In genomic region chr20:21698494-21699215, GRCh38 we compare ENCODE assay signal across 1 cellular context.
TF ChIP-seq lines count a peak whose summit lies in the region.

No MANE protein-coding gene starts in this region.

TF ChIP-seq in H1, 55 proteins besides CTCF, POLR2A, EP300 and RAD21 (continued from another document):
- peak; percentile 81 for TF ChIP-seq RNF2 (IDR thresholded peaks at IDR 0.05; ENCODE audit: borderline replicate concordance, low read depth, low read length, missing control alignments, poor library complexity, severe bottlenecking)
- peak; percentile 81 for TF ChIP-seq EZH2 (IDR thresholded peaks at IDR 0.05; ENCODE audit: low read depth, low read length, severe bottlenecking)
